ENCODE assay signal across 1 cellular context in genomic region chr16:75555213-75555706, GRCh38.
TF ChIP-seq lines count a peak whose summit lies in the region.

No MANE protein-coding gene starts in this region.

TF ChIP-seq in GM12878, 131 proteins besides CTCF, POLR2A, EP300 and RAD21 (continued from another document):
- TF ChIP-seq YY1 (IDR thresholded peaks at IDR 0.05; ENCODE audit: low read depth, low read length) (peak; percentile 39; the same call in 1 of the 2 replicates), FOXK2 (IDR thresholded peaks at IDR 0.05) (no peak), TCF7 (IDR thresholded peaks at IDR 0.05; ENCODE audit: borderline replicate concordance) (no peak), E2F8 (IDR thresholded peaks at IDR 0.05; ENCODE audit: low read depth, partially characterized antibody) (no peak), PAX5 (IDR thresholded peaks at IDR 0.05; ENCODE audit: borderline replicate concordance, low read depth, low read length) (peak; percentile 96), USF1 (IDR thresholded peaks at IDR 0.05; ENCODE audit: borderline replicate concordance, extremely low read length, insufficient read depth, low read depth, low read length) (no peak), JUNB (IDR thresholded peaks at IDR 0.05) (no peak), SRF (IDR thresholded peaks at IDR 0.05; ENCODE audit: low read depth in 2 of 2, low read length in 2 of 2) (0 out of 4 replicates have a peak, but pooled peaks of 1 of the 2 experiments have one; percentile 10), ZBED1 (IDR thresholded peaks at IDR 0.05; ENCODE audit: borderline replicate concordance) (no peak), MXI1 (IDR thresholded peaks at IDR 0.05; ENCODE audit: low read depth, low read length) (peak; percentile 64; the same call in 1 of the 2 replicates), MYC (IDR thresholded peaks at IDR 0.05; ENCODE audit: insufficient read depth, insufficient read length, insufficient replicate concordance, low read length, severe bottlenecking) (peak; percentile 26), BMI1 (IDR thresholded peaks at IDR 0.05; ENCODE audit: borderline replicate concordance) (no peak), RELB (IDR thresholded peaks at IDR 0.05; ENCODE audit: low read depth) (peak; percentile 25; the same call in 1 of the 2 replicates), POU2F2 (IDR thresholded peaks at IDR 0.05; ENCODE audit: borderline replicate concordance, low read depth, low read length) (peak; percentile 65; the same call in 1 of the 3 replicates), CREB1 (IDR thresholded peaks at IDR 0.05; ENCODE audit: low read depth) (peak; percentile 97), ZNF207 (IDR thresholded peaks at IDR 0.05; ENCODE audit: borderline replicate concordance) (no peak), CHD1 (IDR thresholded peaks at IDR 0.05; ENCODE audit: low read depth, low read length) (no peak), JUND (IDR thresholded peaks at IDR 0.05; ENCODE audit: low read depth, low read length) (no peak), NR2F1 (conservative IDR thresholded peaks at IDR 0.05) (peak; percentile 58; the same call in 1 of the 2 replicates), SUZ12 (IDR thresholded peaks at IDR 0.05; ENCODE audit: unreplicated experiment) (no peak), GABPA (IDR thresholded peaks at IDR 0.05; ENCODE audit: low read depth) (0 out of 2 replicates have a peak, but pooled peaks have one; percentile 28), IRF4 (IDR thresholded peaks at IDR 0.05; ENCODE audit: low read depth, low read length) (no peak), SKIL (IDR thresholded peaks at IDR 0.05; ENCODE audit: low read depth, poor library complexity, severe bottlenecking) (peak; percentile 19), RUNX3 (IDR thresholded peaks at IDR 0.05; ENCODE audit: low read length) (peak; percentile 42)
- TF ChIP-seq, protein P1, sequence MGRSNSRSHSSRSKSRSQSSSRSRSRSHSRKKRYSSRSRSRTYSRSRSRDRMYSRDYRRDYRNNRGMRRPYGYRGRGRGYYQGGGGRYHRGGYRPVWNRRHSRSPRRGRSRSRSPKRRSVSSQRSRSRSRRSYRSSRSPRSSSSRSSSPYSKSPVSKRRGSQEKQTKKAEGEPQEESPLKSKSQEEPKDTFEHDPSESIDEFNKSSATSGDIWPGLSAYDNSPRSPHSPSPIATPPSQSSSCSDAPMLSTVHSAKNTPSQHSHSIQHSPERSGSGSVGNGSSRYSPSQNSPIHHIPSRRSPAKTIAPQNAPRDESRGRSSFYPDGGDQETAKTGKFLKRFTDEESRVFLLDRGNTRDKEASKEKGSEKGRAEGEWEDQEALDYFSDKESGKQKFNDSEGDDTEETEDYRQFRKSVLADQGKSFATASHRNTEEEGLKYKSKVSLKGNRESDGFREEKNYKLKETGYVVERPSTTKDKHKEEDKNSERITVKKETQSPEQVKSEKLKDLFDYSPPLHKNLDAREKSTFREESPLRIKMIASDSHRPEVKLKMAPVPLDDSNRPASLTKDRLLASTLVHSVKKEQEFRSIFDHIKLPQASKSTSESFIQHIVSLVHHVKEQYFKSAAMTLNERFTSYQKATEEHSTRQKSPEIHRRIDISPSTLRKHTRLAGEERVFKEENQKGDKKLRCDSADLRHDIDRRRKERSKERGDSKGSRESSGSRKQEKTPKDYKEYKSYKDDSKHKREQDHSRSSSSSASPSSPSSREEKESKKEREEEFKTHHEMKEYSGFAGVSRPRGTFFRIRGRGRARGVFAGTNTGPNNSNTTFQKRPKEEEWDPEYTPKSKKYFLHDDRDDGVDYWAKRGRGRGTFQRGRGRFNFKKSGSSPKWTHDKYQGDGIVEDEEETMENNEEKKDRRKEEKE (IDR thresholded peaks at IDR 0.05) = no peak
- TF ChIP-seq, protein P2, sequence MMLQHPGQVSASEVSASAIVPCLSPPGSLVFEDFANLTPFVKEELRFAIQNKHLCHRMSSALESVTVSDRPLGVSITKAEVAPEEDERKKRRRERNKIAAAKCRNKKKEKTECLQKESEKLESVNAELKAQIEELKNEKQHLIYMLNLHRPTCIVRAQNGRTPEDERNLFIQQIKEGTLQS (IDR thresholded peaks at IDR 0.05; ENCODE audit: borderline replicate concordance, extremely low read depth, low read depth, low read length) = 0 out of 2 replicates have a peak, but pooled peaks have one; percentile 7
